Comparison of ENCODE assay signal across 8 cellular contexts in genomic region chr2:177763532-177764265, GRCh38.
DNase-seq lines count a peak whose midpoint lies in the region; ATAC-seq, FAIRE-seq and TF ChIP-seq lines count a peak whose summit lies in the region.

No MANE protein-coding gene starts in this region.

- POLR2A ChIA-PET in endothelial cell of umbilical vein (lab: Charles Lee), result no interaction called here

- no peaks in the 10 kb centered on the region for H3K79me2 ChIP-seq in endothelial cell of umbilical vein (ENCODE audit: control insufficient read depth, insufficient read depth, low read length)

- dilution Hi-C loops in endothelial cell of umbilical vein (cut with MboI; ENCODE audit: extremely low pct_ligation_motif_present, low sequenced_read_pairs), result no loop called here

- H3K9ac ChIP-seq in endothelial cell of umbilical vein (replicated peaks; ENCODE audit: extremely low read depth, insufficient read depth, low read length), result no peak overlapping the region

- no peaks in the 10 kb centered on the region for H3K9me3 ChIP-seq in endothelial cell of umbilical vein (replicated peaks; ENCODE audit: control insufficient read depth, insufficient read depth, low read length)

- ATAC-seq in GM19463 (IDR thresholded peaks at IDR 0.05; ENCODE audit: unreplicated experiment) (peak; percentile 99), HG03521 (IDR thresholded peaks at IDR 0.05; ENCODE audit: unreplicated experiment) (peak; percentile 99)

- H3K9me1 ChIP-seq in endothelial cell of umbilical vein (replicated peaks; ENCODE audit: control insufficient read depth, extremely low read depth, insufficient read depth, low read length), result no peaks in the 10 kb centered on the region

- TF ChIP-seq CTCF in endothelial cell of umbilical vein (IDR thresholded peaks at IDR 0.05; ENCODE audit: extremely low read depth in 1 of 2, insufficient read depth in 1 of 2, low read depth in 1 of 2, low read length in 2 of 2), result peak; percentile 82 to 90

- intact Hi-C loops in endothelial cell of umbilical vein (cut with micrococcal nuclease), result loop anchor here (1.0 to 5.0 kb wide), 4 partner anchors 46 to 599 kb away; a partner anchor contains a TSS

- H3K27me3 ChIP-seq in endothelial cell of umbilical vein (ENCODE audit: control insufficient read depth in 2 of 2, insufficient read depth in 2 of 2, low read length in 2 of 2), result no peaks in the 10 kb centered on the region

- DNase-seq in COLO829 (ENCODE audit: low spot score) (peak; percentile 44), NCI-H82 (lab: John Stamatoyannopoulos, UW) (peak; percentile 94), endothelial cell of umbilical vein (ENCODE audit: low read depth, low spot score) (peak; percentile 70), myocyte (ENCODE audit: low read depth) (peak; percentile 72)
- peak; percentile 40 to 59 for DNase-seq in activated CD8-positive, alpha-beta memory T cell treated with anti-CD3 and anti-CD28 coated beads for 1 hour (ENCODE audit: extremely low read depth in 1 of 2, low read depth in 1 of 2)
- DNase-seq in stimulated activated CD8-positive, alpha-beta memory T cell treated with anti-CD3 and anti-CD28 coated beads, Interleukin-7, amount 100 ng/mL, for 24 hours (ENCODE audit: low read depth), result peak; percentile 62

- H3K27ac ChIP-seq in endothelial cell of umbilical vein (ENCODE audit: insufficient read depth, low read depth, low read length), result no peak overlapping the region

- BruUV-seq in endothelial cell of umbilical vein (replicated peaks; lab: Mats Ljungman, UMichigan), result no TSS peak

- CTCF ChIA-PET in endothelial cell of umbilical vein (lab: Charles Lee), result interaction anchor here (0.6 to 2.2 kb wide), 17 partner anchors 9 to 1636 kb away, joined by 3 to 17 read pairs (median 4); partner anchors contain the start of gene NFE2L2

- peak overlapping the region; percentile 73 for H2AFZ ChIP-seq in endothelial cell of umbilical vein (ENCODE audit: low read depth, low read length)

- FAIRE-seq in endothelial cell of umbilical vein (lab: Jason Lieb, UNC), result peak; percentile 37

- no peak for TF ChIP-seq POLR2A in endothelial cell of umbilical vein (IDR thresholded peaks at IDR 0.05; ENCODE audit: low read depth, low read length)

- H3K4me3 ChIP-seq in endothelial cell of umbilical vein (replicated peaks in 1 of 3; ENCODE audit: insufficient read depth in 1 of 3, low read depth in 1 of 3, low read length in 3 of 3), result no peak overlapping the region

- H3K36me3 ChIP-seq in endothelial cell of umbilical vein (ENCODE audit: control insufficient read depth in 2 of 2, extremely low read depth in 1 of 2, insufficient read depth in 2 of 2, low read length in 2 of 2), result no peaks in the 10 kb centered on the region

- no peak overlapping the region for H3K4me2 ChIP-seq in endothelial cell of umbilical vein (ENCODE audit: insufficient read depth, low read length)

- peaks cover under 1% of the 10 kb centered on the region for H3K4me1 ChIP-seq in endothelial cell of umbilical vein (ENCODE audit: control insufficient read depth, extremely low read depth, insufficient read depth, low read length)

- no peaks in the 10 kb centered on the region for H4K20me1 ChIP-seq in endothelial cell of umbilical vein (replicated peaks; ENCODE audit: control insufficient read depth, extremely low read depth, insufficient read depth, low read length)

TF ChIP-seq in endothelial cell of umbilical vein, 7 proteins besides CTCF, POLR2A, EP300 and RAD21:
- TF ChIP-seq EZH2 (IDR thresholded peaks at IDR 0.05; ENCODE audit: borderline replicate concordance, low read depth, low read length, severe bottlenecking), result no peak
- no peak for TF ChIP-seq JUN (IDR thresholded peaks at IDR 0.05; ENCODE audit: borderline replicate concordance, insufficient read depth, insufficient read length, low read depth)
- no peak for TF ChIP-seq GATA2 (IDR thresholded peaks at IDR 0.05; ENCODE audit: insufficient read depth, insufficient read length, low read depth, low read length)
- TF ChIP-seq FOS (IDR thresholded peaks at IDR 0.05; ENCODE audit: borderline replicate concordance, insufficient read depth, low read length), result no peak
- peak; percentile 57 for TF ChIP-seq MYC (IDR thresholded peaks at IDR 0.05; ENCODE audit: low read depth, low read length)
- TF ChIP-seq POLR2AphosphoS5 (IDR thresholded peaks at IDR 0.05; ENCODE audit: insufficient read depth, low read depth, low read length), result no peak

Comparison
In these comparisons a context has a peak if more than half of its experiments do, and no peak if none do; other contexts are left out.
1. DNase-seq: peak in every context shown above with its lines; median percentile 94 in NCI-H82; 72 in myocyte; 70 in endothelial cell of umbilical vein; 62 in stimulated activated CD8-positive, alpha-beta memory T cell treated with anti-CD3 and anti-CD28 coated beads, Interleukin-7, amount 100 ng/mL, for 24 hours; 50 in activated CD8-positive, alpha-beta memory T cell treated with anti-CD3 and anti-CD28 coated beads for 1 hour; 44 in COLO829.